Comparison of ENCODE assay signal across 14 cellular contexts in the genomic region with DNA sequence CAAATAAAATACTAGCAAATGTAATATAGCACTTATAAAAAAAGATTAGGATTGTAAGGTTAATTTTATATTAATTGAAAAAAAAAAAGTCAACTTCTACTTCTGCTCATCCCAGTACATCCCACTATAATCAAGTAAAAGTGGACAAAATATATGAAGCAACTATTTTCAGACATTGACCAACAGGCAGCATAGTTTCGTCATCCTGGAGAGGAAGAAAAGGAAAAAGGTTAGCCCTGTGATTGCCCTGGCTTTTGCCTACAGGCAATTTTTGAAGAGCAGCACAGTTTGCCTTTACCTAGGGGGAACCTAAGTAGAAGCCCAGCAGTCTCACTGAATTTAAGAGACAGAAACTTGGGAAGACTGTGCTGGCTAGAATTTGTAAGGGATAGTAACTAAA. TPM values are rescaled to one million over a fixed set of nuclear protein-coding genes. Genes with fewer than 3 reads are reported as not detected.
"Had no signal": no experiment of that assay in that cellular context is flagged by ENCODE, and none has a peak within 500 bp of the region (broad histone marks: within the 10 kb centered on the region; RNA-seq: fewer than 3 reads in every experiment).

No MANE protein-coding gene starts in this region.

- H3K36me3 ChIP-seq: heart left ventricle, pancreas, thyroid gland had no signal

- H3K9me3 ChIP-seq: heart left ventricle, pancreas, thyroid gland had no signal

- H3K4me3 ChIP-seq: heart left ventricle, pancreas, thyroid gland had no signal

- H3K27ac ChIP-seq: heart left ventricle, pancreas, thyroid gland had no signal

- H3K4me1 ChIP-seq: pancreas had no signal

- H3K4me3 Mint-ChIP-seq: activated T-cell treated with anti-CD3 and anti-CD28 coated beads, Interleukin-2, amount 50 U/mL, for 24 hours; neural crest cell; T-helper 2 cell treated with Interferon-gamma antibody and Interleukin-4, amounts not matched to agents 5 μg/mL and 100 μg/mL, for 36 hours had no signal

- DNase-seq: activated CD4-positive, alpha-beta T cell treated with anti-CD3 and anti-CD28 coated beads, Interleukin-2, amount 50 U/mL, for 4 hours; activated CD4-positive, CD25-positive, alpha-beta regulatory T cell treated with anti-CD3 and anti-CD28 coated beads, Interleukin-2, amount 50 U/mL, for 72 hours; activated effector memory CD4-positive, alpha-beta T cell treated with Interleukin-2 at 50 U/mL for 16 hours; activated T-cell treated with anti-CD3 and anti-CD28 coated beads, Interleukin-2, amount 50 U/mL, for 24 hours; anterior cingulate cortex; foreskin melanocyte; heart left ventricle; kidney; pancreas; thyroid gland had no signal

- ATAC-seq: activated naive CD4-positive, alpha-beta T cell treated with anti-CD3 and anti-CD28 coated beads, Interleukin-2, amount 50 U/mL, for 72 hours; esophagus mucosa; heart left ventricle; pancreas had no signal

- H3K27me3 ChIP-seq: heart left ventricle, pancreas, thyroid gland had no signal

- H3K27me3 Mint-ChIP-seq: activated T-cell treated with anti-CD3 and anti-CD28 coated beads, Interleukin-2, amount 50 U/mL, for 24 hours had no signal

- H3K27ac Mint-ChIP-seq: activated naive CD4-positive, alpha-beta T cell treated with anti-CD3 and anti-CD28 coated beads, Interleukin-2, amount 50 U/mL, for 72 hours; activated T-cell treated with anti-CD3 and anti-CD28 coated beads, Interleukin-2, amount 50 U/mL, for 24 hours; T-helper 2 cell treated with Interferon-gamma antibody and Interleukin-4, amounts not matched to agents 5 μg/mL and 100 μg/mL, for 36 hours had no signal

- H3K9me3 Mint-ChIP-seq: activated naive CD4-positive, alpha-beta T cell treated with anti-CD3 and anti-CD28 coated beads, Interleukin-2, amount 50 U/mL, for 72 hours; activated T-cell treated with anti-CD3 and anti-CD28 coated beads, Interleukin-2, amount 50 U/mL, for 24 hours; T-helper 2 cell treated with Interferon-gamma antibody and Interleukin-4, amounts not matched to agents 5 μg/mL and 100 μg/mL, for 36 hours had no signal

- H3K4me1 Mint-ChIP-seq: neural crest cell had no signal

RNA-seq across cellular contexts. Expression of gene ACTC1, which starts 52.2 kb away (rescaled TPM):
- total RNA-seq: activated naive CD4-positive, alpha-beta T cell treated with anti-CD3 and anti-CD28 coated beads, Interleukin-2, amount 50 U/mL, for 72 hours had no signal
